ENCODE assay signal across 8 cellular contexts in genomic region chr9:109320734-109321448, GRCh38. TPM values are rescaled to one million over a fixed set of nuclear protein-coding genes. Genes with fewer than 3 reads are reported as not detected.
DNase-seq lines count a peak whose midpoint lies in the region; ATAC-seq and TF ChIP-seq lines count a peak whose summit lies in the region.

TSS of gene EPB41L4B (minus strand) at chr9:109321059. CDS start at chr9:109320446, 613 bp downstream.

- peak within 1 kb of the TSS; percentile 85 for H3K27ac ChIP-seq in C4-2B

- H3K27me3 Mint-ChIP-seq in activated CD8-positive, alpha-beta T cell treated with anti-CD3 and anti-CD28 coated beads, Interleukin-2, amount 10 ng/mL, durations not matched to agents 7 days and 5 days (ENCODE audit: low read depth) = peaks cover 60% of the 10 kb centered on the region

- peak; percentile 88 for DNase-seq in NCI-H748 treated with DMSO at 0.1 percent for 48 hours (lab: John Stamatoyannopoulos, UW)
- peak; percentile 93 for DNase-seq in activated CD8-positive, alpha-beta T cell treated with anti-CD3 and anti-CD28 coated beads, Interleukin-2, amount 10 ng/mL, durations not matched to agents 7 days and 5 days
- peak; percentile 55 for DNase-seq in effector CD8-positive, alpha-beta T cell (lab: John Stamatoyannopoulos, UW)
- peak; percentile 74 for DNase-seq in medulla oblongata (ENCODE audit: extremely low spot score)
- peak; percentile 81 to 92 (median 83) for DNase-seq in stimulated activated CD4-positive, alpha-beta T cell treated with anti-CD3 and anti-CD28 coated beads, TNF-alpha, amount 100 ng/mL, for 48 hours (ENCODE audit: low read depth in 3 of 3)

- H3K4me1 Mint-ChIP-seq in activated CD8-positive, alpha-beta T cell treated with anti-CD3 and anti-CD28 coated beads, Interleukin-2, amount 10 ng/mL, durations not matched to agents 7 days and 5 days (ENCODE audit: low read depth) = peaks cover 14% of the 10 kb centered on the region

- H3K9me3 Mint-ChIP-seq in activated CD8-positive, alpha-beta T cell treated with anti-CD3 and anti-CD28 coated beads, Interleukin-2, amount 10 ng/mL, durations not matched to agents 7 days and 5 days (ENCODE audit: insufficient read depth) = no peaks in the 10 kb centered on the region

- ATAC-seq in GM19395 (IDR thresholded peaks at IDR 0.05; ENCODE audit: unreplicated experiment) = peak; percentile 99
- peak; percentile 91 for ATAC-seq in HG03520 (IDR thresholded peaks at IDR 0.05; ENCODE audit: unreplicated experiment)
- ATAC-seq in activated CD8-positive, alpha-beta T cell treated with anti-CD3 and anti-CD28 coated beads, Interleukin-2, amount 10 ng/mL, durations not matched to agents 7 days and 5 days = peak; percentile 98

- TF ChIP-seq CTCF in C4-2B (conservative IDR thresholded peaks at IDR 0.05) = peak; percentile 98

- H3K36me3 Mint-ChIP-seq in activated CD8-positive, alpha-beta T cell treated with anti-CD3 and anti-CD28 coated beads, Interleukin-2, amount 10 ng/mL, durations not matched to agents 7 days and 5 days (ENCODE audit: low read depth) = no peaks in the 10 kb centered on the region

- H3K4me3 Mint-ChIP-seq in activated CD8-positive, alpha-beta T cell treated with anti-CD3 and anti-CD28 coated beads, Interleukin-2, amount 10 ng/mL, durations not matched to agents 7 days and 5 days = peak within 1 kb of the TSS; percentile 66

- POLR2A ChIA-PET in activated CD8-positive, alpha-beta T cell treated with anti-CD3 and anti-CD28 coated beads, Interleukin-2, amount 10 ng/mL, durations not matched to agents 7 days and 5 days (lab: Charles Lee) = no interaction called here

- CTCF ChIA-PET in activated CD8-positive, alpha-beta T cell treated with anti-CD3 and anti-CD28 coated beads, Interleukin-2, amount 10 ng/mL, durations not matched to agents 7 days and 5 days (lab: Charles Lee) = interaction anchor here (0.7 kb wide), 1 partner anchor 149 kb away, joined by 3 read pairs; no protein-coding TSS in a partner anchor

- H3K27ac Mint-ChIP-seq in activated CD8-positive, alpha-beta T cell treated with anti-CD3 and anti-CD28 coated beads, Interleukin-2, amount 10 ng/mL, durations not matched to agents 7 days and 5 days = no peak within 1 kb of the TSS

RNA-seq across cellular contexts. Expression of gene EPB41L4B, which starts in this region (rescaled TPM):
- total RNA-seq in activated CD8-positive, alpha-beta T cell treated with anti-CD3 and anti-CD28 coated beads, Interleukin-2, amount 10 ng/mL, durations not matched to agents 7 days and 5 days = not detected

Comparison
In these comparisons a context has a peak if more than half of its experiments do, and no peak if none do; other contexts are left out.
1. Peak in every context shown above with its lines: DNase-seq, ATAC-seq and H3K27ac ChIP-seq.
2. Peak in DNase-seq and ATAC-seq in activated CD8-positive, alpha-beta T cell treated with anti-CD3 and anti-CD28 coated beads, Interleukin-2, amount 10 ng/mL, durations not matched to agents 7 days and 5 days; RNA of the gene not detected or under 1 TPM.